ENCODE assay signal across 20 cellular contexts in genomic region chr22:19229600-19229999, GRCh38. TPM values are rescaled to one million over a fixed set of nuclear protein-coding genes. Genes with fewer than 3 reads are reported as not detected.
A peak's percentile ranks its signal among the peaks of the same experiment; 100 is the strongest.
DNase-seq lines count a peak whose midpoint lies in the region; ATAC-seq, FAIRE-seq and TF ChIP-seq lines count a peak whose summit lies in the region.
"Had no signal": no experiment of that assay in that cellular context is flagged by ENCODE, and none has a peak within 500 bp of the region (broad histone marks: within the 10 kb centered on the region; RNA-seq: fewer than 3 reads in every experiment).

No MANE protein-coding gene starts in this region.

- 6% methylated on average over 2 of the region's 2 CpGs for WGBS in K562 (ENCODE audit: insufficient coverage, low coverage, missing lambda C conversion rate)
- WGBS in right lobe of liver (ENCODE audit: insufficient coverage, low coverage, low lambda C conversion rate, missing lambda C conversion rate) = 36% methylated on average over 2 of the region's 2 CpGs

- no peak for FAIRE-seq in K562 (lab: Jason Lieb, UNC)
- FAIRE-seq: A204.1, D721Med, GM12892 had no signal

- TF ChIP-seq CTCF in LNCaP clone FGC (IDR thresholded peaks at IDR 0.05; ENCODE audit: control insufficient read depth, extremely low read depth, insufficient read depth) (no peak), K562 (IDR thresholded peaks at IDR 0.05 in 2 of 3, conservative IDR thresholded peaks at IDR 0.05 in 1 of 3; ENCODE audit: insufficient read depth in 2 of 3, low read depth in 1 of 3, low read length in 3 of 3) (no peak), right lobe of liver (IDR thresholded peaks at IDR 0.05) (no peak)

- TF ChIP-seq RAD21 in K562 (CRISPR knock-in tag; conservative IDR thresholded peaks at IDR 0.05 in 1 of 2, IDR thresholded peaks at IDR 0.05 in 1 of 2) = no peak

- DNase-seq in LNCaP clone FGC (ENCODE audit: low read depth) (peak; percentile 23), K562 (ENCODE audit: extremely low read depth in 1 of 4, low spot score in 3 of 4) (no peak), right lobe of liver (no peak), DMS153 (lab: John Stamatoyannopoulos, UW) (no peak)
- DNase-seq: ACHN; BE2C; C1 segment of cervical spinal cord; CD4-positive, CD25-positive, alpha-beta regulatory T cell; CD8-positive, alpha-beta memory T cell; DMS79; GDM1; GOT3; H9; KG1 had no signal

- in situ Hi-C loops in K562 (cut with MboI) = no loop called here

- CTCF ChIA-PET in K562 (lab: Yijun Ruan, JAX; ENCODE audit: low intra/inter-chr PET ratio) = interaction anchor here (0.6 kb wide), 1 partner anchor 12 kb away, joined by 3 read pairs; no protein-coding TSS in a partner anchor

- H3K27me3 ChIP-seq in K562 (ENCODE audit: control insufficient read depth in 2 of 2, insufficient read depth in 2 of 2, low read length in 2 of 2) (peaks cover 31 to 37% of the 10 kb centered on the region in 2 experiments), right lobe of liver (no peaks in the 10 kb centered on the region)
- H3K27me3 ChIP-seq: BE2C had no signal

- H3K9me3 ChIP-seq in K562 (replicated peaks; ENCODE audit: control insufficient read depth, insufficient read depth, low read depth, low read length) (no peaks in the 10 kb centered on the region), right lobe of liver (no peaks in the 10 kb centered on the region)
- H3K9me3 ChIP-seq: BE2C had no signal

- H3K36me3 ChIP-seq in K562 (ENCODE audit: control insufficient read depth, insufficient read depth, low read length) (no peaks in the 10 kb centered on the region), right lobe of liver (no peaks in the 10 kb centered on the region)
- H3K36me3 ChIP-seq: BE2C had no signal

- H3K4me1 ChIP-seq in K562 (replicated peaks in 1 of 2; ENCODE audit: control insufficient read depth in 2 of 2, insufficient read depth in 2 of 2, low read length in 2 of 2) (peaks cover 0 to 8% of the 10 kb centered on the region in 2 experiments; a peak in 3 of 5 replicates), right lobe of liver (no peaks in the 10 kb centered on the region)

- no peak overlapping the region for H2AFZ ChIP-seq in K562 (ENCODE audit: low read depth, low read length)

- no peaks in the 10 kb centered on the region for H3K9me1 ChIP-seq in K562 (ENCODE audit: control insufficient read depth, insufficient read depth, low read length)

- TF ChIP-seq EP300 in K562 (IDR thresholded peaks at IDR 0.05; ENCODE audit: low read length) = no peak

- TF ChIP-seq POLR2A in K562 (conservative IDR thresholded peaks at IDR 0.05) (no peak), right lobe of liver (IDR thresholded peaks at IDR 0.05) (no peak)

- no peak overlapping the region for H3K4me3 ChIP-seq in LNCaP clone FGC (ENCODE audit: low read depth, low read length)
- H3K4me3 ChIP-seq in K562 = no peak overlapping the region
- no peak overlapping the region for H3K4me3 ChIP-seq in right lobe of liver

- ATAC-seq in K562 = no peak
- peak; percentile 43 to 78 (median 65) for ATAC-seq in right lobe of liver
- ATAC-seq in HG03135 (IDR thresholded peaks at IDR 0.05; ENCODE audit: unreplicated experiment) = no peak
- ATAC-seq in GM18498 (IDR thresholded peaks at IDR 0.05; ENCODE audit: unreplicated experiment) = no peak

- BruUV-seq in K562 (replicated peaks; lab: Mats Ljungman, UMichigan) = no TSS peak

- H3K27ac ChIP-seq in K562 (ENCODE audit: extremely low read depth, low read depth, low read length) (no peak overlapping the region), right lobe of liver (no peak overlapping the region)
- H3K27ac ChIP-seq: HL-60 had no signal

- H4K20me1 ChIP-seq in K562 (replicated peaks; ENCODE audit: control insufficient read depth, insufficient read depth, low read length) = no peaks in the 10 kb centered on the region

- POLR2A ChIA-PET in K562 (lab: Yijun Ruan, JAX) = interaction anchor here (1.0 to 2.5 kb wide), 3 partner anchors 13 to 30 kb away, joined by 3 to 12 read pairs (median 7); no protein-coding TSS in a partner anchor

- no peak overlapping the region for H3K9ac ChIP-seq in K562 (ENCODE audit: insufficient read depth in 1 of 2, low read depth in 2 of 2, low read length in 2 of 2)

- no peaks in the 10 kb centered on the region for H3K79me2 ChIP-seq in K562 (ENCODE audit: control insufficient read depth, insufficient read depth, low read length)

- intact Hi-C loops in K562 (cut with micrococcal nuclease) (no loop called here), right lobe of liver (cut with DNase I) (no loop called here)

- H3K4me2 ChIP-seq in K562 (ENCODE audit: insufficient read depth, low read length) = no peak overlapping the region

TF ChIP-seq in K562, 482 proteins besides CTCF, POLR2A, EP300 and RAD21:
- no peak for TF ChIP-seq ZNF740 (CRISPR knock-in tag; IDR thresholded peaks at IDR 0.05)
- TF ChIP-seq ZNF740 (tag; IDR thresholded peaks at IDR 0.05) = no peak
- no peak for TF ChIP-seq FOXJ3 (CRISPR knock-in tag; IDR thresholded peaks at IDR 0.05)
- TF ChIP-seq ZNF274 (IDR thresholded peaks at IDR 0.05; ENCODE audit: borderline replicate concordance, low read depth, low read length) = no peak
- no peak for TF ChIP-seq POLR3G (IDR thresholded peaks at IDR 0.05; ENCODE audit: extremely low read depth, insufficient read length, insufficient replicate concordance)
- TF ChIP-seq JUNB (CRISPR knock-in tag; conservative IDR thresholded peaks at IDR 0.05) = no peak
- TF ChIP-seq ZNF717 (CRISPR knock-in tag; IDR thresholded peaks at IDR 0.05) = no peak
- no peak for TF ChIP-seq MYC (IDR thresholded peaks at IDR 0.05; ENCODE audit: low read depth, low read length)
- 0 out of 2 replicates have a peak, but pooled peaks have one; percentile 17 for TF ChIP-seq MYC (CRISPR knock-in tag; IDR thresholded peaks at IDR 0.05; ENCODE audit: borderline replicate concordance, low read depth)

RNA-seq across cellular contexts. Expression of gene SLC25A1, which starts 51.1 kb away (rescaled TPM):
- total RNA-seq in K562 (2011; cell fraction: chromatin; rRNA removed; ENCODE audit: low replicate concordance) = 34.4 and 107 TPM in 2 replicates
- total RNA-seq in K562 (2011; cell fraction: nucleolus; rRNA removed) = 114 and 122 TPM in 2 replicates
- 76.8 and 81.5 TPM in 2 replicates for total RNA-seq in K562 (2011; cell fraction: nucleoplasm; rRNA removed)
- total RNA-seq in K562 (2014; rRNA removed) (329 and 469 TPM in 2 replicates), K562 (2014; rRNA removed; fragmentation: Illumina TruSeq; extraction: Trizol) (54.3 and 89.6 TPM in 2 replicates), K562 (2015; rRNA removed; fragmentation: Illumina TruSeq; extraction: Trizol) (109 and 119 TPM in 2 replicates), K562 (2021) (399 and 408 TPM in 2 replicates), right lobe of liver (100 to 1,000 TPM in 4 of 6 experiments, 10 to 100 TPM in 2; 80.2 to 128 (median 114) TPM)
- polyA plus RNA-seq in K562 (2011; rRNA removed) (110 and 216 TPM in 2 replicates), K562 (2014; fragmentation: Illumina TruSeq; extraction: Trizol) (183 and 239 TPM in 2 replicates), K562 (2014; fragmentation: Nextera tagmentation; extraction: Ambion mirVana) (10 to 100 TPM; 11.0 to 23.7 TPM), K562 (2014; rRNA removed) (248 and 262 TPM in 2 replicates)
- 329 and 368 TPM in 2 replicates for polyA plus RNA-seq in K562 (2011; cell fraction: cytosol; rRNA removed)
- polyA plus RNA-seq in K562 (2011; cell fraction: nucleus; rRNA removed) = 294 and 343 TPM in 2 replicates
- polyA plus RNA-seq in K562 (2012) = 272 and 330 TPM in 2 replicates
- polyA minus RNA-seq in K562 (2011; rRNA and poly(A)+ RNA removed) = 64.7 and 77.1 TPM in 2 replicates
- 103 and 287 TPM in 2 replicates for polyA minus RNA-seq in K562 (2011; cell fraction: cytosol; rRNA and poly(A)+ RNA removed)
- 46.3 and 88.1 TPM in 2 replicates for polyA minus RNA-seq in K562 (2011; cell fraction: nucleus; rRNA and poly(A)+ RNA removed)

Comparison
In these comparisons a context has a peak if more than half of its experiments do, and no peak if none do; other contexts are left out.
1. ATAC-seq: peak in right lobe of liver (4 of 4); none in K562 (single experiment), HG03135 (single experiment) and GM18498 (single experiment).